Comparison of ENCODE assay signal across 18 cellular contexts in the genomic region with DNA sequence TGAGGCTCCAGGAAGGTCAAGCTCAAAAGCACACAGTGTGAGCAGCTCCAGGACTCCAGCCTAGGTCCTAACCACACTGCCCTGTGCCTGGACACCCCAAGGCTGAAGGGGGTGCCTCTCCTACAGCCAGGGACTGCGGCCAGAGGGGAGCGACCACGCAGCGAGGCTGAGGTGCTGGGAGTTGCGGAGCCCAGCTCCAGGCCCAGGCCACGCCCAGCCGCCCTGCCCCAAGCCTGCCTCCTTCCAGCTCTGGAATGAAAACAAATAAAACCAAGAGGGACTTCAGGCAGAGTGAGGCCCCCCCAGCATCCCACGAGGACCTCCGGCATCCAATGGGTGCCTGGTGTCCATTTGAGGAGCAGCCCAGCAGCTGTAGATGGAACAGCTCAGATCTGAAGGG. TPM values are rescaled to one million over a fixed set of nuclear protein-coding genes. Genes with fewer than 3 reads are reported as not detected.
DNase-seq lines count a peak whose midpoint lies in the region; ATAC-seq, FAIRE-seq and TF ChIP-seq lines count a peak whose summit lies in the region.
"Had no signal": no experiment of that assay in that cellular context is flagged by ENCODE, and none has a peak within 500 bp of the region (broad histone marks: within the 10 kb centered on the region; RNA-seq: fewer than 3 reads in every experiment).

No MANE protein-coding gene starts in this region.

- H3K27me3 ChIP-seq in left ventricle myocardium inferior (ENCODE audit: low read depth) (no peaks in the 10 kb centered on the region), K562 (ENCODE audit: control insufficient read depth in 2 of 2, insufficient read depth in 2 of 2, low read length in 2 of 2) (peaks cover 26 to 94% of the 10 kb centered on the region in 2 experiments; a peak in 4 of 5 replicates), aorta (ENCODE audit: control insufficient read depth in 1 of 2, insufficient read depth in 2 of 2, low read length in 1 of 2) (no peaks in the 10 kb centered on the region)

- H2AFZ ChIP-seq in K562 (ENCODE audit: low read depth, low read length): no peak overlapping the region

- no TSS peak for BruUV-seq in K562 (replicated peaks; lab: Mats Ljungman, UMichigan)

- CTCF ChIA-PET in K562 (lab: Yijun Ruan, JAX; ENCODE audit: low intra/inter-chr PET ratio): no interaction called here

- H3K27me3 Mint-ChIP-seq in memory B cell: no peaks in the 10 kb centered on the region

- FAIRE-seq in K562 (lab: Jason Lieb, UNC): no peak
- FAIRE-seq: A549, GM18507 had no signal

- DNase-seq in left ventricle myocardium inferior (peak; percentile 9), cardiac septum (ENCODE audit: low spot score) (no peak), K562 (ENCODE audit: extremely low read depth in 1 of 4, low spot score in 3 of 4) (no peak), memory B cell (ENCODE audit: low spot score in 2 of 2) (no peak), aorta (peak; percentile 29 to 71)
- DNase-seq: HCEC 1CT, NCI-H1092 treated with DMSO at 0.1 percent for 48 hours, NCI-H1694, NCI-H2107, NCI-H226, NCI-H526, RPMI8226 had no signal

- intact Hi-C loops in left ventricle myocardium inferior (cut with micrococcal nuclease) (no loop called here), cardiac septum (cut with DNase I) (no loop called here), K562 (cut with micrococcal nuclease) (no loop called here), aorta (cut with DNase I) (no loop called here)

- no peak for ATAC-seq in K562
- ATAC-seq in memory B cell (ENCODE audit: low read depth): no peak
- no peak for ATAC-seq in aorta (ENCODE audit: low FRiP score)
- no peak for ATAC-seq in HG02571 (IDR thresholded peaks at IDR 0.05; ENCODE audit: unreplicated experiment)
- ATAC-seq in GM19351 (IDR thresholded peaks at IDR 0.05; ENCODE audit: unreplicated experiment): no peak
- ATAC-seq: A549 had no signal

- H3K36me3 ChIP-seq in left ventricle myocardium inferior (no peaks in the 10 kb centered on the region), K562 (ENCODE audit: control insufficient read depth, insufficient read depth, low read length) (no peaks in the 10 kb centered on the region), aorta (ENCODE audit: control insufficient read depth in 1 of 2, insufficient read depth in 2 of 2, low read length in 1 of 2) (no peaks in the 10 kb centered on the region)

- peak overlapping the region; percentile 35 for H3K27ac Mint-ChIP-seq in memory B cell

- H3K9ac ChIP-seq in K562 (ENCODE audit: insufficient read depth in 1 of 2, low read depth in 2 of 2, low read length in 2 of 2): no peak overlapping the region
- H3K9ac ChIP-seq: KMS-11 had no signal

- no peaks in the 10 kb centered on the region for H3K9me3 ChIP-seq in left ventricle myocardium inferior (replicated peaks)
- no peaks in the 10 kb centered on the region for H3K9me3 ChIP-seq in K562 (replicated peaks; ENCODE audit: control insufficient read depth, insufficient read depth, low read depth, low read length)
- H3K9me3 ChIP-seq in aorta (ENCODE audit: control insufficient read depth, low read length): no peaks in the 10 kb centered on the region
- H3K9me3 ChIP-seq: A549 had no signal

- POLR2A ChIA-PET in K562 (lab: Yijun Ruan, JAX): interaction anchor here (0.6 to 1.3 kb wide), 3 partner anchors 15 to 1521 kb away, joined by 3 read pairs; no protein-coding TSS in a partner anchor

- H3K4me3 ChIP-seq in left ventricle myocardium inferior (no peak overlapping the region), K562 (no peak overlapping the region), aorta (ENCODE audit: low read length in 2 of 2) (no peak overlapping the region)
- H3K4me3 ChIP-seq: A549 had no signal

- peaks cover 57% of the 10 kb centered on the region for H3K4me1 Mint-ChIP-seq in memory B cell

- TF ChIP-seq RAD21 in K562 (CRISPR knock-in tag; conservative IDR thresholded peaks at IDR 0.05 in 1 of 2, IDR thresholded peaks at IDR 0.05 in 1 of 2): no peak

- 9% methylated on average over 8 of the region's 9 CpGs for WGBS in K562 (ENCODE audit: insufficient coverage, low coverage, missing lambda C conversion rate)
- WGBS in aorta, 2 donors: 91 to 94% methylated on average over 9 of the region's 9 CpGs

- no peak for TF ChIP-seq EP300 in K562 (IDR thresholded peaks at IDR 0.05; ENCODE audit: low read length)

- H3K4me2 ChIP-seq in K562 (ENCODE audit: insufficient read depth, low read length): no peak overlapping the region
- H3K4me2 ChIP-seq: A549, KMS-11 had no signal

- TF ChIP-seq CTCF in left ventricle myocardium inferior (IDR thresholded peaks at IDR 0.05; ENCODE audit: borderline replicate concordance) (no peak), K562 (IDR thresholded peaks at IDR 0.05 in 2 of 3, conservative IDR thresholded peaks at IDR 0.05 in 1 of 3; ENCODE audit: insufficient read depth in 2 of 3, low read depth in 1 of 3, low read length in 3 of 3) (no peak)

- in situ Hi-C loops in K562 (cut with MboI): no loop called here

- H3K9me1 ChIP-seq in K562 (ENCODE audit: control insufficient read depth, insufficient read depth, low read length): no peaks in the 10 kb centered on the region

- H3K9me3 Mint-ChIP-seq in memory B cell: no peaks in the 10 kb centered on the region

- no peak overlapping the region for H3K4me3 Mint-ChIP-seq in memory B cell

- H3K27ac ChIP-seq in left ventricle myocardium inferior (replicated peaks) (no peak overlapping the region), K562 (ENCODE audit: extremely low read depth, low read depth, low read length) (no peak overlapping the region), aorta (ENCODE audit: low read depth in 1 of 2, low read length in 2 of 2) (no peak overlapping the region)
- H3K27ac ChIP-seq: A549, HL-60, KMS-11 had no signal

- no peaks in the 10 kb centered on the region for H3K36me3 Mint-ChIP-seq in memory B cell

- peaks cover 27% of the 10 kb centered on the region for H3K4me1 ChIP-seq in left ventricle myocardium inferior
- H3K4me1 ChIP-seq in K562 (replicated peaks in 1 of 2; ENCODE audit: control insufficient read depth in 2 of 2, insufficient read depth in 2 of 2, low read length in 2 of 2): peaks cover 0 to 8% of the 10 kb centered on the region in 2 experiments; a peak in 2 of 5 replicates
- no peaks in the 10 kb centered on the region for H3K4me1 ChIP-seq in aorta (ENCODE audit: control insufficient read depth in 1 of 2, insufficient read depth in 2 of 2, low read length in 2 of 2)

- TF ChIP-seq POLR2A in K562 (conservative IDR thresholded peaks at IDR 0.05): no peak

- peaks cover 69% of the 10 kb centered on the region for H4K20me1 ChIP-seq in K562 (replicated peaks; ENCODE audit: control insufficient read depth, insufficient read depth, low read length)

- H3K79me2 ChIP-seq in K562 (ENCODE audit: control insufficient read depth, insufficient read depth, low read length): no peaks in the 10 kb centered on the region

TF ChIP-seq in K562, 482 proteins besides CTCF, POLR2A, EP300 and RAD21 (continues in another document):
- TF ChIP-seq NFRKB (IDR thresholded peaks at IDR 0.05; ENCODE audit: low read depth) (no peak), ESRRA (IDR thresholded peaks at IDR 0.05; ENCODE audit: borderline replicate concordance, low read depth) (0 out of 2 replicates have a peak, but pooled peaks have one; percentile 22), TBP (optimal IDR thresholded peaks at IDR 0.05; ENCODE audit: low read depth, low read length) (no peak)

RNA-seq across cellular contexts. Expression of a gene that starts 15.2 kb away (rescaled TPM):
- total RNA-seq in left ventricle myocardium inferior (4.1 TPM), cardiac septum (8.1 TPM), K562 (2014; rRNA removed) (1.0 and 1.5 TPM in 2 replicates), K562 (2014; rRNA removed; fragmentation: Illumina TruSeq; extraction: Trizol) (0.76 and 1.3 TPM in 2 replicates), K562 (2015; rRNA removed; fragmentation: Illumina TruSeq; extraction: Trizol) (0.91 and 0.94 TPM in 2 replicates), K562 (2021) (2.7 and 3.0 TPM in 2 replicates), aorta (10 to 100 TPM; 12.0 to 25.4 TPM)
- total RNA-seq in K562 (2011; cell fraction: chromatin; rRNA removed; ENCODE audit: low replicate concordance): 4.0 and 7.9 TPM in 2 replicates
- total RNA-seq in K562 (2011; cell fraction: nucleolus; rRNA removed): 2.4 and 2.5 TPM in 2 replicates
- total RNA-seq in K562 (2011; cell fraction: nucleoplasm; rRNA removed): 1.8 and 4.4 TPM in 2 replicates
- polyA plus RNA-seq in K562 (2011; rRNA removed) (0.79 and 1.0 TPM in 2 replicates), K562 (2014; fragmentation: Illumina TruSeq; extraction: Trizol) (1.5 and 1.7 TPM in 2 replicates), K562 (2014; fragmentation: Nextera tagmentation; extraction: Ambion mirVana) (under 1 TPM in 1 of 2 experiments, not detected in 1; 0.01 TPM), K562 (2014; rRNA removed) (1.2 and 1.5 TPM in 2 replicates), aorta (10 to 100 TPM in 1 of 2 donors, 1 to 10 TPM in 1; 9.0 to 11.6 TPM)
- 0.77 and 1.4 TPM in 2 replicates for polyA plus RNA-seq in K562 (2011; cell fraction: cytosol; rRNA removed)
- polyA plus RNA-seq in K562 (2011; cell fraction: nucleus; rRNA removed): 1.4 and 2.5 TPM in 2 replicates
- 0.75 and 1.2 TPM in 2 replicates for polyA plus RNA-seq in K562 (2012)
- polyA minus RNA-seq in K562 (2011; rRNA and poly(A)+ RNA removed): 1.5 and 1.9 TPM in 2 replicates
- polyA minus RNA-seq in K562 (2011; cell fraction: cytosol; rRNA and poly(A)+ RNA removed): 1.8 and 2.1 TPM in 2 replicates
- polyA minus RNA-seq in K562 (2011; cell fraction: nucleus; rRNA and poly(A)+ RNA removed): 1.4 and 1.9 TPM in 2 replicates

RNA-seq across cellular contexts. Expression of a gene that starts 48.4 kb away (rescaled TPM):
- 5.7 TPM for total RNA-seq in left ventricle myocardium inferior
- 9.0 TPM for total RNA-seq in cardiac septum
- 5.2 and 12.0 TPM in 2 replicates for total RNA-seq in K562 (2011; cell fraction: chromatin; rRNA removed; ENCODE audit: low replicate concordance)
- total RNA-seq in K562 (2011; cell fraction: nucleolus; rRNA removed): 5.4 and 7.3 TPM in 2 replicates
- 7.1 and 8.9 TPM in 2 replicates for total RNA-seq in K562 (2011; cell fraction: nucleoplasm; rRNA removed)
- 7.5 and 10.3 TPM in 2 replicates for total RNA-seq in K562 (2014; rRNA removed)
- 4.8 and 4.9 TPM in 2 replicates for total RNA-seq in K562 (2014; rRNA removed; fragmentation: Illumina TruSeq; extraction: Trizol)
- 3.1 and 3.4 TPM in 2 replicates for total RNA-seq in K562 (2015; rRNA removed; fragmentation: Illumina TruSeq; extraction: Trizol)
- total RNA-seq in K562 (2021): 8.7 and 9.2 TPM in 2 replicates
- 4.1 and 5.9 TPM in 2 replicates for polyA plus RNA-seq in K562 (2011; rRNA removed)
- 4.6 and 5.2 TPM in 2 replicates for polyA plus RNA-seq in K562 (2011; cell fraction: cytosol; rRNA removed)
- polyA plus RNA-seq in K562 (2011; cell fraction: nucleus; rRNA removed): 4.3 and 6.5 TPM in 2 replicates
- 5.6 and 8.1 TPM in 2 replicates for polyA plus RNA-seq in K562 (2012)
- 7.9 and 8.6 TPM in 2 replicates for polyA plus RNA-seq in K562 (2014; fragmentation: Illumina TruSeq; extraction: Trizol)
- polyA plus RNA-seq in K562 (2014; fragmentation: Nextera tagmentation; extraction: Ambion mirVana): 1 to 10 TPM; 1.1 to 1.7 TPM
- polyA plus RNA-seq in K562 (2014; rRNA removed): 6.4 and 10.3 TPM in 2 replicates
- 2.5 and 3.2 TPM in 2 replicates for polyA minus RNA-seq in K562 (2011; rRNA and poly(A)+ RNA removed)
- polyA minus RNA-seq in K562 (2011; cell fraction: cytosol; rRNA and poly(A)+ RNA removed): 4.4 and 7.0 TPM in 2 replicates
- polyA minus RNA-seq in K562 (2011; cell fraction: nucleus; rRNA and poly(A)+ RNA removed): 4.0 and 4.4 TPM in 2 replicates
- 10 to 100 TPM in 1 of 2 donors, 1 to 10 TPM in 1; 8.3 to 17.3 TPM for total RNA-seq in aorta
- polyA plus RNA-seq in aorta: 10 to 100 TPM in 1 of 2 donors, 1 to 10 TPM in 1; 5.8 to 13.8 TPM

Comparison
In these comparisons a context has a peak if more than half of its experiments do, and no peak if none do; other contexts are left out.
1. DNase-seq: peak in left ventricle myocardium inferior (single experiment) and aorta (2 of 2); none in cardiac septum (single experiment), K562 (0 of 4) and memory B cell (0 of 2).